Comparison of ENCODE assay signal across 8 cellular contexts in genomic region chr15:45118131-45118588, GRCh38. TPM values are rescaled to one million over a fixed set of nuclear protein-coding genes. Genes with fewer than 3 reads are reported as not detected.
DNase-seq lines count a peak whose midpoint lies in the region; ATAC-seq and TF ChIP-seq lines count a peak whose summit lies in the region.

No MANE protein-coding gene starts in this region.

- peaks cover 30% of the 10 kb centered on the region for H3K4me1 Mint-ChIP-seq in WTC11

- ATAC-seq in GM18909 (IDR thresholded peaks at IDR 0.05; ENCODE audit: poor library complexity, unreplicated experiment) (peak; percentile 89), HG03280 (IDR thresholded peaks at IDR 0.05; ENCODE audit: unreplicated experiment) (peak; percentile 81), WTC11 (peak; percentile 92)

- no peak overlapping the region for H3K27ac ChIP-seq in caudate nucleus (ENCODE audit: low read depth, low read length)

- peak overlapping the region; percentile 64 for H3K4me3 Mint-ChIP-seq in WTC11

- DNase-seq in AG10803 (ENCODE audit: low read depth) (peak; percentile 81), NCI-H2227 (lab: John Stamatoyannopoulos, UW; ENCODE audit: unreplicated experiment) (peak; percentile 80), WTC11 (ENCODE audit: low spot score) (peak; percentile 93), caudate nucleus (lab: John Stamatoyannopoulos, UW) (peak in 60 of 61 donors; percentile 45 to 94 (median 78)), kidney epithelial cell (ENCODE audit: low read depth) (peak; percentile 53)
- peak; percentile 73 to 78 for DNase-seq in stimulated activated CD4-positive, alpha-beta T cell treated with anti-CD3 and anti-CD28 coated beads, Interleukin-1b, Interleukin-23, amount 100 ng/mL, for 4 hours (ENCODE audit: low read depth in 2 of 2)

- H3K36me3 Mint-ChIP-seq in WTC11, result no peaks in the 10 kb centered on the region

- CTCF ChIA-PET in WTC11 (lab: Charles Lee), result interaction anchor here (0.6 to 8.3 kb wide), 70 partner anchors 9 to 884 kb away, joined by 3 to 231 read pairs (median 5); partner anchors contain the start of genes DUOX1, DUOXA1, SHF and SLC28A2

- no peaks in the 10 kb centered on the region for H3K36me3 ChIP-seq in kidney epithelial cell (ENCODE audit: control insufficient read depth, insufficient read depth, low read length)

- H3K9me3 Mint-ChIP-seq in WTC11, result no peaks in the 10 kb centered on the region

- peaks cover 47% of the 10 kb centered on the region for H3K27me3 ChIP-seq in kidney epithelial cell (ENCODE audit: control insufficient read depth, insufficient read depth, low read length)

- H3K4me3 ChIP-seq in AG10803 (ENCODE audit: low read length) (no peak overlapping the region; the same call in 1 of the 2 replicates), kidney epithelial cell (ENCODE audit: low read depth, low read length) (no peak overlapping the region)

- POLR2A ChIA-PET in WTC11 (lab: Charles Lee), result interaction anchor here (0.6 to 0.7 kb wide), 3 partner anchors 17 to 95 kb away, joined by 3 to 5 read pairs (median 3); partner anchors contain the start of gene SORD

- no peak overlapping the region for H3K27ac Mint-ChIP-seq in WTC11

- TF ChIP-seq CTCF in AG10803 (conservative IDR thresholded peaks at IDR 0.05; ENCODE audit: low read length) (peak; percentile 100), WTC11 (IDR thresholded peaks at IDR 0.05) (peak; percentile 86), kidney epithelial cell (IDR thresholded peaks at IDR 0.05; ENCODE audit: insufficient read depth, low read length, poor library complexity, severe bottlenecking) (peak; percentile 100)

- peaks cover 97% of the 10 kb centered on the region for H3K27me3 Mint-ChIP-seq in WTC11 (ENCODE audit: low read depth)

TF ChIP-seq in WTC11, 78 proteins besides CTCF, POLR2A, EP300 and RAD21:
- no peak for TF ChIP-seq NR1H2 (CRISPR knock-in tag; IDR thresholded peaks at IDR 0.05)
- TF ChIP-seq ZNF263 (CRISPR knock-in tag; IDR thresholded peaks at IDR 0.05; ENCODE audit: low read depth), result no peak
- TF ChIP-seq ZNF396 (CRISPR knock-in tag; IDR thresholded peaks at IDR 0.05; ENCODE audit: borderline replicate concordance), result no peak
- no peak for TF ChIP-seq ZNF423 (CRISPR knock-in tag; IDR thresholded peaks at IDR 0.05)
- TF ChIP-seq GABPB1 (CRISPR knock-in tag; IDR thresholded peaks at IDR 0.05), result no peak
- TF ChIP-seq ZNF512 (CRISPR knock-in tag; IDR thresholded peaks at IDR 0.05; ENCODE audit: borderline replicate concordance), result no peak
- no peak for TF ChIP-seq ESRRA (CRISPR knock-in tag; IDR thresholded peaks at IDR 0.05; ENCODE audit: borderline replicate concordance)
TF ChIP-seq in WTC11: peak in this region for 0.

RNA-seq across cellular contexts. Expression of gene DUOXA2, which starts 4.0 kb away (rescaled TPM):
- total RNA-seq in WTC11 (2021) (0.11 TPM in 1 of 3 replicates, not detected in the others), kidney epithelial cell (not detected in 2 replicates)

RNA-seq across cellular contexts. Expression of gene DUOX2, which starts 4.2 kb away (rescaled TPM):
- 0.13 to 0.27 TPM (median 0.14 TPM) in 3 replicates for total RNA-seq in WTC11 (2021)
- total RNA-seq in kidney epithelial cell, result 0.08 and 0.14 TPM in 2 replicates

RNA-seq across cellular contexts. Expression of gene DUOXA1, which starts 11.5 kb away (rescaled TPM):
- total RNA-seq in WTC11 (2021) (0.09 to 0.62 TPM (median 0.50 TPM) in 3 replicates), kidney epithelial cell (0.27 TPM in 1 of 2 replicates, not detected in the other)

RNA-seq across cellular contexts. Expression of gene DUOX1, which starts 11.6 kb away (rescaled TPM):
- total RNA-seq in WTC11 (2021) (1.3 to 2.1 TPM (median 1.3 TPM) in 3 replicates), kidney epithelial cell (4.1 and 6.6 TPM in 2 replicates)
